In the genomic region with DNA sequence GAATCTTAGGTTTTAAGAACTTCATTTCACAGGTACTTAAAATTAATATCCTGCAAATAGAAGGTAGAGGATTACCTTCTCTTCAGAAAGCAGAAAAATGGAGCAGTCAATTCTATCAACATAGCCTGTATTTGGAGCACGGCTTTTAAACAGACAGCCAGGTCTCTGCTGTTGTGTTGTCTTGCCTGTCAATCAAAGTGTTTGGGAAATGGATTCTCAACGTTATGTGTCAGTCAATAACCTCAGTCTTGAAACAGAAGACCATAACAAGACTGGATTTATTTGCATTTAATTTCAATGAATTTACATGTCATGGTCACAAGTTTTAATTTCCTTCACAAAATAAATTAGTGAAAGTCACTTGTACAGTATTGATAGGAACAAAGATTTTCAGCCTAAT, we compare ENCODE assay signal across 2 cellular contexts.
TF ChIP-seq lines count a peak whose summit lies in the region.

No MANE protein-coding gene starts in this region.

TF ChIP-seq in IMR-90, 13 proteins besides CTCF, POLR2A, EP300 and RAD21:
- TF ChIP-seq MAZ (IDR thresholded peaks at IDR 0.05; ENCODE audit: borderline replicate concordance, low read depth, low read length) (no peak), MAFK (IDR thresholded peaks at IDR 0.05; ENCODE audit: low read depth, low read length) (no peak), SMC3 (IDR thresholded peaks at IDR 0.05; ENCODE audit: low read depth, low read length) (no peak), CHD1 (IDR thresholded peaks at IDR 0.05; ENCODE audit: low read depth, low read length) (no peak), MXI1 (IDR thresholded peaks at IDR 0.05; ENCODE audit: borderline replicate concordance, low read depth, low read length) (no peak), NFE2L2 (IDR thresholded peaks at IDR 0.05; ENCODE audit: low read depth, low read length) (no peak), RFX5 (IDR thresholded peaks at IDR 0.05; ENCODE audit: low read depth, low read length) (no peak), FOS (IDR thresholded peaks at IDR 0.05; ENCODE audit: low read depth, low read length) (no peak), CEBPB (IDR thresholded peaks at IDR 0.05; ENCODE audit: low read depth, low read length) (no peak), BHLHE40 (IDR thresholded peaks at IDR 0.05; ENCODE audit: low read depth, low read length) (no peak), RCOR1 (IDR thresholded peaks at IDR 0.05; ENCODE audit: insufficient replicate concordance, low read length) (no peak)
- TF ChIP-seq, protein P1, sequence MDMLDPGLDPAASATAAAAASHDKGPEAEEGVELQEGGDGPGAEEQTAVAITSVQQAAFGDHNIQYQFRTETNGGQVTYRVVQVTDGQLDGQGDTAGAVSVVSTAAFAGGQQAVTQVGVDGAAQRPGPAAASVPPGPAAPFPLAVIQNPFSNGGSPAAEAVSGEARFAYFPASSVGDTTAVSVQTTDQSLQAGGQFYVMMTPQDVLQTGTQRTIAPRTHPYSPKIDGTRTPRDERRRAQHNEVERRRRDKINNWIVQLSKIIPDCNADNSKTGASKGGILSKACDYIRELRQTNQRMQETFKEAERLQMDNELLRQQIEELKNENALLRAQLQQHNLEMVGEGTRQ (IDR thresholded peaks at IDR 0.05; ENCODE audit: low read depth, low read length) = no peak
- TF ChIP-seq, protein P2, sequence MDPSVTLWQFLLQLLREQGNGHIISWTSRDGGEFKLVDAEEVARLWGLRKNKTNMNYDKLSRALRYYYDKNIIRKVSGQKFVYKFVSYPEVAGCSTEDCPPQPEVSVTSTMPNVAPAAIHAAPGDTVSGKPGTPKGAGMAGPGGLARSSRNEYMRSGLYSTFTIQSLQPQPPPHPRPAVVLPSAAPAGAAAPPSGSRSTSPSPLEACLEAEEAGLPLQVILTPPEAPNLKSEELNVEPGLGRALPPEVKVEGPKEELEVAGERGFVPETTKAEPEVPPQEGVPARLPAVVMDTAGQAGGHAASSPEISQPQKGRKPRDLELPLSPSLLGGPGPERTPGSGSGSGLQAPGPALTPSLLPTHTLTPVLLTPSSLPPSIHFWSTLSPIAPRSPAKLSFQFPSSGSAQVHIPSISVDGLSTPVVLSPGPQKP (IDR thresholded peaks at IDR 0.05; ENCODE audit: borderline replicate concordance, low read depth, low read length) = no peak

TF ChIP-seq in GM12878, 131 proteins besides CTCF, POLR2A, EP300 and RAD21:
- TF ChIP-seq LARP7 (IDR thresholded peaks at IDR 0.05) (no peak), TCF12 (IDR thresholded peaks at IDR 0.05; ENCODE audit: low read depth, low read length) (no peak)
- TF ChIP-seq, protein P3, sequence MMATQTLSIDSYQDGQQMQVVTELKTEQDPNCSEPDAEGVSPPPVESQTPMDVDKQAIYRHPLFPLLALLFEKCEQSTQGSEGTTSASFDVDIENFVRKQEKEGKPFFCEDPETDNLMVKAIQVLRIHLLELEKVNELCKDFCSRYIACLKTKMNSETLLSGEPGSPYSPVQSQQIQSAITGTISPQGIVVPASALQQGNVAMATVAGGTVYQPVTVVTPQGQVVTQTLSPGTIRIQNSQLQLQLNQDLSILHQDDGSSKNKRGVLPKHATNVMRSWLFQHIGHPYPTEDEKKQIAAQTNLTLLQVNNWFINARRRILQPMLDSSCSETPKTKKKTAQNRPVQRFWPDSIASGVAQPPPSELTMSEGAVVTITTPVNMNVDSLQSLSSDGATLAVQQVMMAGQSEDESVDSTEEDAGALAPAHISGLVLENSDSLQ (IDR thresholded peaks at IDR 0.05) = peak; percentile 49
